24 cellular contexts compared by ENCODE assay signal in genomic region chr5:81965510-81965909, GRCh38.
"Had no signal": no experiment of that assay in that cellular context is flagged by ENCODE, and none has a peak within 500 bp of the region (broad histone marks: within the 10 kb centered on the region; RNA-seq: fewer than 3 reads in every experiment).

No MANE protein-coding gene starts in this region.

- H3K27me3 ChIP-seq: ascending aorta, cardiac muscle cell, gastroesophageal sphincter, heart left ventricle, ovary, right lobe of liver, transverse colon, vagina had no signal

- H3K27ac ChIP-seq: ascending aorta, cardiac muscle cell, epithelial cell of prostate, gastroesophageal sphincter, heart left ventricle, ovary, right lobe of liver, transverse colon, vagina had no signal

- H3K36me3 Mint-ChIP-seq: natural killer cell had no signal

- H3K4me1 Mint-ChIP-seq: natural killer cell had no signal

- H3K4me3 Mint-ChIP-seq: activated CD4-positive, alpha-beta T cell treated with anti-CD3 and anti-CD28 coated beads, Interleukin-2, amount 10 ng/mL, durations not matched to agents 7 days and 5 days; activated CD8-positive, alpha-beta T cell treated with anti-CD3 and anti-CD28 coated beads, Interleukin-2, amount 10 ng/mL, durations not matched to agents 7 days and 5 days; activated naive CD4-positive, alpha-beta T cell treated with anti-CD3 and anti-CD28 coated beads for 36 hours; activated T-cell treated with anti-CD3 and anti-CD28 coated beads, Interleukin-2, amount 50 U/mL, for 24 hours; effector memory CD8-positive, alpha-beta T cell; natural killer cell; stimulated activated naive CD8-positive, alpha-beta T cell treated with anti-CD3 and anti-CD28 coated beads, Interleukin-15, Interleukin-2, amounts not matched to agents 100 ng/mL and 50 ng/mL, for 24 hours; T-helper 1 cell treated with Interleukin-12 subunit alpha and Interleukin-12 subunit beta and Interleukin-4 antibody, amounts not matched to agents 30 μg/mL and 1 μg/mL, for 36 hours had no signal

- H3K36me3 ChIP-seq: ascending aorta, cardiac muscle cell, gastroesophageal sphincter, heart left ventricle, ovary, right lobe of liver, transverse colon, vagina had no signal

- ATAC-seq: activated CD4-positive, CD25-positive, alpha-beta regulatory T cell treated with anti-CD3 and anti-CD28 coated beads, Interleukin-2, amount 50 U/mL, for 24 hours; activated CD8-positive, alpha-beta T cell treated with anti-CD3 and anti-CD28 coated beads, Interleukin-2, amount 10 ng/mL, durations not matched to agents 7 days and 5 days; effector memory CD8-positive, alpha-beta T cell; gastroesophageal sphincter; heart left ventricle; left ventricle myocardium superior; natural killer cell; right lobe of liver had no signal

- H3K9me3 ChIP-seq: ascending aorta, gastroesophageal sphincter, heart left ventricle, ovary, right lobe of liver, transverse colon, vagina had no signal

- H3K27me3 Mint-ChIP-seq: activated CD4-positive, alpha-beta T cell treated with anti-CD3 and anti-CD28 coated beads, Interleukin-2, amount 10 ng/mL, durations not matched to agents 7 days and 5 days; activated T-cell treated with anti-CD3 and anti-CD28 coated beads, Interleukin-2, amount 50 U/mL, for 24 hours; effector memory CD8-positive, alpha-beta T cell; stimulated activated naive CD8-positive, alpha-beta T cell treated with anti-CD3 and anti-CD28 coated beads, Interleukin-15, Interleukin-2, amounts not matched to agents 100 ng/mL and 50 ng/mL, for 24 hours had no signal

- DNase-seq: activated CD4-positive, alpha-beta T cell treated with anti-CD3 and anti-CD28 coated beads, Interleukin-2, amount 10 ng/mL, durations not matched to agents 7 days and 5 days; activated CD8-positive, alpha-beta T cell treated with anti-CD3 and anti-CD28 coated beads, Interleukin-2, amount 10 ng/mL, durations not matched to agents 7 days and 5 days; activated naive CD4-positive, alpha-beta T cell treated with anti-CD3 and anti-CD28 coated beads for 36 hours; activated T-cell treated with anti-CD3 and anti-CD28 coated beads, Interleukin-2, amount 50 U/mL, for 24 hours; effector memory CD8-positive, alpha-beta T cell; heart left ventricle; kidney; left ventricle myocardium superior; natural killer cell; ovary; right lobe of liver; small intestine; stimulated activated CD4-positive, alpha-beta T cell treated with anti-CD3 and anti-CD28 coated beads, Interleukin-15, amount 100 ng/mL, for 24 hours; stimulated activated CD4-positive, alpha-beta T cell treated with anti-CD3 and anti-CD28 coated beads, Interleukin-2, amount 100 ng/mL, for 48 hours; transverse colon had no signal

- H3K4me3 ChIP-seq: ascending aorta, cardiac muscle cell, gastroesophageal sphincter, heart left ventricle, ovary, right lobe of liver, transverse colon, vagina had no signal

- H3K27ac Mint-ChIP-seq: activated CD4-positive, alpha-beta T cell treated with anti-CD3 and anti-CD28 coated beads, Interleukin-2, amount 10 ng/mL, durations not matched to agents 7 days and 5 days; activated CD8-positive, alpha-beta T cell treated with anti-CD3 and anti-CD28 coated beads, Interleukin-2, amount 10 ng/mL, durations not matched to agents 7 days and 5 days; activated naive CD4-positive, alpha-beta T cell treated with anti-CD3 and anti-CD28 coated beads for 36 hours; activated T-cell treated with anti-CD3 and anti-CD28 coated beads, Interleukin-2, amount 50 U/mL, for 24 hours; activated T-helper 2 cell treated with anti-CD3 and anti-CD28 coated beads, Interferon-gamma antibody, Interleukin-2, Interleukin-4, amounts not matched to agents 10 μg/mL and 5 μg/mL and 100 μg/mL, durations not matched to agents 14 hours and 24 hours and 36 hours; effector memory CD8-positive, alpha-beta T cell; natural killer cell; stimulated activated naive CD8-positive, alpha-beta T cell treated with anti-CD3 and anti-CD28 coated beads, Interleukin-15, Interleukin-2, amounts not matched to agents 100 ng/mL and 50 ng/mL, for 24 hours; T-helper 1 cell treated with Interleukin-12 subunit alpha and Interleukin-12 subunit beta and Interleukin-4 antibody, amounts not matched to agents 30 μg/mL and 1 μg/mL, for 36 hours had no signal

- H3K4me1 ChIP-seq: ascending aorta, heart left ventricle, right lobe of liver, transverse colon, vagina had no signal

- H3K9me3 Mint-ChIP-seq: activated CD4-positive, alpha-beta T cell treated with anti-CD3 and anti-CD28 coated beads, Interleukin-2, amount 10 ng/mL, durations not matched to agents 7 days and 5 days; activated naive CD4-positive, alpha-beta T cell treated with anti-CD3 and anti-CD28 coated beads for 36 hours; activated T-cell treated with anti-CD3 and anti-CD28 coated beads, Interleukin-2, amount 50 U/mL, for 24 hours; activated T-helper 2 cell treated with anti-CD3 and anti-CD28 coated beads, Interferon-gamma antibody, Interleukin-2, Interleukin-4, amounts not matched to agents 10 μg/mL and 5 μg/mL and 100 μg/mL, durations not matched to agents 14 hours and 24 hours and 36 hours; effector memory CD8-positive, alpha-beta T cell; natural killer cell; stimulated activated naive CD8-positive, alpha-beta T cell treated with anti-CD3 and anti-CD28 coated beads, Interleukin-15, Interleukin-2, amounts not matched to agents 100 ng/mL and 50 ng/mL, for 24 hours; T-helper 1 cell treated with Interleukin-12 subunit alpha and Interleukin-12 subunit beta and Interleukin-4 antibody, amounts not matched to agents 30 μg/mL and 1 μg/mL, for 36 hours had no signal
